In the genomic region with DNA sequence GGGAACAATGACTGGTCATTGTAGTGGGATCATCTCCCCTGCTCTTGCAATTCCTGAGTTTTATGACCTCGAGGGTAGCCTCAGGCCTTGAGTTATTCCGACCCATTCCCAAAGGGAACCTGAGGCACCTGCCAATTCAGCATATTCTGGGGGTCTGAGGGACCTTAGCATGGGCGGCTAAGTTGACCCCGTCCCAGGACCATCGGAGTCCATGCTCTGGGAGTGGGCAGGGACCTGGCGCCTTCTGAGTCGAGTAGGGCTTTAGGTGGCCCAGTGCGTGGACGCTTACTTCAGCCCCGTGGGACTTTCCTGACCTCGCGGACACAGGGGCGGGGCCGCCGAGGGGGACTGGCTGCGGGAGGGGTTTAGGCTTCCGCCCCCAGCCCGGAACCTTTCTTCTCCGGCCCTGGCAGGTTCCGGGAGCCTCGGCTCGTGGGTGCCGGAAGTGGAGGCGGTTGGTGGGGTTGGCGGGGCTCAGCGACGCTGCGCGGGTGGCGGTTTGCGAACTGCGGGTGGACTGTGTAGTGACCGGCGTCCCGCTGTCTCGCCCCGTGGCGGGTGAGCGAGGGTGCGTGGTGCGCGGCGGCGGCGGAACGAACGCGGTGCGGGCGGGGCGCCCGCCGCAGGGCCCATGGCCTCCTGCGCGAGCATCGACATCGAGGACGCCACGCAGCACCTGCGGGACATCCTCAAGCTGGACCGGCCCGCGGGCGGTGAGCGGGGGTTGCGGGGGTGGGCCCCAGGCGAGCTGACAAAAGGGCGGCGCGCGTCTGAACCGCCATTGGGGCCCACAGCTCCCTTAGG, we compare ENCODE assay signal across 8 cellular contexts. TPM values are rescaled to one million over a fixed set of nuclear protein-coding genes. Genes with fewer than 3 reads are reported as not detected.
DNase-seq lines count a peak whose midpoint lies in the region; ATAC-seq and TF ChIP-seq lines count a peak whose summit lies in the region.

Gene EDC4, plus strand, starts transcription at position 422 of the 804 bp plus-strand sequence. Its CDS starts 210 bp downstream, at position 632.

- DNase-seq in activated T-cell treated with anti-CD3 and anti-CD28 coated beads, Interleukin-2, amount 50 U/mL, for 48 hours, result peak; percentile 96
- DNase-seq in stimulated activated CD8-positive, alpha-beta memory T cell treated with anti-CD3 and anti-CD28 coated beads, Interleukin-7, amount 100 ng/mL, for 1 hour (ENCODE audit: low read depth in 2 of 2), result peak; percentile 76 to 80

- ATAC-seq in HG03432 (IDR thresholded peaks at IDR 0.05; ENCODE audit: unreplicated experiment), result peak; percentile 78
- peak; percentile 76 for ATAC-seq in esophagus mucosa

- H3K9me3 ChIP-seq in BLaER1 treated with 17β-estradiol and CSF1 and Interleukin-3, amounts not matched to agents 10 nM and 100 nM (replicated peaks in 1 of 11), result no peaks in the 10 kb centered on the region
- no peaks in the 10 kb centered on the region for H3K9me3 ChIP-seq in muscle layer of colon (ENCODE audit: low read length)

- peak within 1 kb of the TSS; percentile 82 to 93 (median 89) for H3K27ac ChIP-seq in BLaER1 treated with 17β-estradiol and CSF1 and Interleukin-3, amounts not matched to agents 10 nM and 100 nM
- peak within 1 kb of the TSS; percentile 84 for H3K27ac ChIP-seq in muscle layer of colon (ENCODE audit: low read depth, low read length)

- peaks cover 26 to 87% (median 69%) of the 10 kb centered on the region in 11 experiments; a peak in 20 of 22 replicates for H4K20me1 ChIP-seq in BLaER1 treated with 17β-estradiol and CSF1 and Interleukin-3, amounts not matched to agents 10 nM and 100 nM

- no peaks in the 10 kb centered on the region for H3K27me3 ChIP-seq in BLaER1 treated with 17β-estradiol and CSF1 and Interleukin-3, amounts not matched to agents 10 nM and 100 nM
- no peaks in the 10 kb centered on the region for H3K27me3 ChIP-seq in muscle layer of colon (ENCODE audit: control insufficient read depth in 1 of 2, insufficient read depth in 2 of 2, low read length in 2 of 2)

- peak within 1 kb of the TSS; percentile 88 to 97 (median 94) for H3K9ac ChIP-seq in BLaER1 treated with 17β-estradiol and CSF1 and Interleukin-3, amounts not matched to agents 10 nM and 100 nM
- H3K9ac ChIP-seq in muscle layer of colon (ENCODE audit: low read length), result peak within 1 kb of the TSS; percentile 78

- peaks cover 26 to 42% (median 34%) of the 10 kb centered on the region in 10 experiments for H3K4me1 ChIP-seq in BLaER1 treated with 17β-estradiol and CSF1 and Interleukin-3, amounts not matched to agents 10 nM and 100 nM
- H3K4me1 ChIP-seq in muscle layer of colon (ENCODE audit: insufficient read depth, low read length), result peaks cover 28% of the 10 kb centered on the region

- H3K4me3 ChIP-seq in BLaER1 treated with 17β-estradiol and CSF1 and Interleukin-3, amounts not matched to agents 10 nM and 100 nM, result peak within 1 kb of the TSS; percentile 90 to 100 (median 96)
- H3K4me3 ChIP-seq in muscle layer of colon (ENCODE audit: low read depth in 1 of 2, low read length in 2 of 2), result peak within 1 kb of the TSS; percentile 81 to 88

- peak within 1 kb of the TSS; percentile 86 to 98 (median 97) for H3K4me2 ChIP-seq in BLaER1 treated with 17β-estradiol and CSF1 and Interleukin-3, amounts not matched to agents 10 nM and 100 nM

- H3K36me3 ChIP-seq in BLaER1 treated with 17β-estradiol and CSF1 and Interleukin-3, amounts not matched to agents 10 nM and 100 nM, result peaks cover 60 to 80% (median 72%) of the 10 kb centered on the region in 11 experiments
- peaks cover 38% of the 10 kb centered on the region for H3K36me3 ChIP-seq in muscle layer of colon (ENCODE audit: insufficient read depth, low read length)

- TF ChIP-seq POLR2A in GM19099 (IDR thresholded peaks at IDR 0.05; ENCODE audit: extremely low read depth, insufficient read length, low read depth), result peak; percentile 83

TF ChIP-seq in PFSK-1, 5 proteins besides CTCF, POLR2A, EP300 and RAD21:
- TF ChIP-seq, protein P1, sequence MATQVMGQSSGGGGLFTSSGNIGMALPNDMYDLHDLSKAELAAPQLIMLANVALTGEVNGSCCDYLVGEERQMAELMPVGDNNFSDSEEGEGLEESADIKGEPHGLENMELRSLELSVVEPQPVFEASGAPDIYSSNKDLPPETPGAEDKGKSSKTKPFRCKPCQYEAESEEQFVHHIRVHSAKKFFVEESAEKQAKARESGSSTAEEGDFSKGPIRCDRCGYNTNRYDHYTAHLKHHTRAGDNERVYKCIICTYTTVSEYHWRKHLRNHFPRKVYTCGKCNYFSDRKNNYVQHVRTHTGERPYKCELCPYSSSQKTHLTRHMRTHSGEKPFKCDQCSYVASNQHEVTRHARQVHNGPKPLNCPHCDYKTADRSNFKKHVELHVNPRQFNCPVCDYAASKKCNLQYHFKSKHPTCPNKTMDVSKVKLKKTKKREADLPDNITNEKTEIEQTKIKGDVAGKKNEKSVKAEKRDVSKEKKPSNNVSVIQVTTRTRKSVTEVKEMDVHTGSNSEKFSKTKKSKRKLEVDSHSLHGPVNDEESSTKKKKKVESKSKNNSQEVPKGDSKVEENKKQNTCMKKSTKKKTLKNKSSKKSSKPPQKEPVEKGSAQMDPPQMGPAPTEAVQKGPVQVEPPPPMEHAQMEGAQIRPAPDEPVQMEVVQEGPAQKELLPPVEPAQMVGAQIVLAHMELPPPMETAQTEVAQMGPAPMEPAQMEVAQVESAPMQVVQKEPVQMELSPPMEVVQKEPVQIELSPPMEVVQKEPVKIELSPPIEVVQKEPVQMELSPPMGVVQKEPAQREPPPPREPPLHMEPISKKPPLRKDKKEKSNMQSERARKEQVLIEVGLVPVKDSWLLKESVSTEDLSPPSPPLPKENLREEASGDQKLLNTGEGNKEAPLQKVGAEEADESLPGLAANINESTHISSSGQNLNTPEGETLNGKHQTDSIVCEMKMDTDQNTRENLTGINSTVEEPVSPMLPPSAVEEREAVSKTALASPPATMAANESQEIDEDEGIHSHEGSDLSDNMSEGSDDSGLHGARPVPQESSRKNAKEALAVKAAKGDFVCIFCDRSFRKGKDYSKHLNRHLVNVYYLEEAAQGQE (IDR thresholded peaks at IDR 0.05; ENCODE audit: insufficient read depth in 1 of 2, low read depth in 2 of 2, low read length in 2 of 2), result no peak
- TF ChIP-seq SIN3A (IDR thresholded peaks at IDR 0.05; ENCODE audit: borderline replicate concordance, insufficient read depth, low read length) (peak; percentile 94), TAF1 (IDR thresholded peaks at IDR 0.05; ENCODE audit: borderline replicate concordance, insufficient read depth, low read length) (peak; percentile 87; the same call in 1 of the 2 replicates), FOXP2 (optimal IDR thresholded peaks at IDR 0.05; ENCODE audit: borderline replicate concordance, extremely low read depth, extremely low read length, insufficient read depth) (peak; percentile 62), POLR2AphosphoS5 (IDR thresholded peaks at IDR 0.05; ENCODE audit: low read depth, low read length) (peak; percentile 92)

RNA-seq across cellular contexts. Expression of gene EDC4, which starts in this region (rescaled TPM):
- 66.2 TPM for polyA plus RNA-seq in PFSK-1 (2012; ENCODE audit: insufficient read length, low read depth)
- total RNA-seq in esophagus mucosa, result 32.7 TPM

Comparison
In these comparisons a context has a peak if more than half of its experiments do, and no peak if none do; other contexts are left out.
1. Peak in every context shown above with its lines: DNase-seq, ATAC-seq, H3K4me3 ChIP-seq and H3K27ac ChIP-seq.